11 cellular contexts compared by ENCODE assay signal in the genomic region with DNA sequence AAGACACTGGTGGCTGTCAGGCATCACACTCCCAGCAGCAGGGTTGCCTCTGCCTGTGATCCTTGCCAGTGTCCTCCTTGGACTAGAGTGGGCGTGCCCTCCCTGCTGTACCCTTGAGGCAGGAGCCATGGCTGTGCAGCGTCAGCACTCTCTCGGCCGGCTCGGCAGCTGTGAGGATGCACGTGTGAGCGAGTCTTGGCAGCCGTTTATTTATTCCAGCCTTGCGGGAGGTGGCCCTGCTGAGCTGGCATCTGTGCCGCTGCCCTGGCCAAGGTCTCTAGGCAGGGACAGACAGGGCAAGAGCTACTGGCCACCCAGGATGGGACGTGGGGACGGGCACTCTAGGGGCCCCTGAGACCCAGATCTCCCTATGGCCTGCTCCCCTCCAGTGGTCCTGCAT. TPM values are rescaled to one million over a fixed set of nuclear protein-coding genes. Genes with fewer than 3 reads are reported as not detected.
A peak's percentile ranks its signal among the peaks of the same experiment; 100 is the strongest.
DNase-seq lines count a peak whose midpoint lies in the region; ATAC-seq and TF ChIP-seq lines count a peak whose summit lies in the region.
"Had no signal": no experiment of that assay in that cellular context is flagged by ENCODE, and none has a peak within 500 bp of the region (broad histone marks: within the 10 kb centered on the region; RNA-seq: fewer than 3 reads in every experiment).

No MANE protein-coding gene starts in this region.

- 61% methylated on average over 12 of the region's 12 CpGs; no CpG with 5 or more reads in 1 of the 2 donors for WGBS in testis, 2 donors
- no CpG with 5 or more reads among the region's 12 CpGs for WGBS in suprapubic skin

- TF ChIP-seq CTCF in RWPE2 (IDR thresholded peaks at IDR 0.05; ENCODE audit: poor library complexity, severe bottlenecking), result no peak
- TF ChIP-seq CTCF in left ventricle myocardium inferior (IDR thresholded peaks at IDR 0.05; ENCODE audit: borderline replicate concordance), result no peak
- TF ChIP-seq CTCF in testis (IDR thresholded peaks at IDR 0.05), result no peak
- no peak for TF ChIP-seq CTCF in suprapubic skin (IDR thresholded peaks at IDR 0.05)

- H3K4me3 ChIP-seq in RWPE2 (ENCODE audit: severe bottlenecking) (no peak overlapping the region), left ventricle myocardium inferior (no peak overlapping the region), testis (no peak overlapping the region), suprapubic skin (no peak overlapping the region)

- no peak for TF ChIP-seq EP300 in suprapubic skin (IDR thresholded peaks at IDR 0.05)

- peaks cover 8% of the 10 kb centered on the region for H3K36me3 ChIP-seq in RWPE2 (ENCODE audit: low read depth)
- H3K36me3 ChIP-seq in left ventricle myocardium inferior, result peaks cover 14% of the 10 kb centered on the region
- no peaks in the 10 kb centered on the region for H3K36me3 ChIP-seq in testis (ENCODE audit: low read depth, missing control alignments)
- H3K36me3 ChIP-seq in suprapubic skin, result peaks cover 28% of the 10 kb centered on the region

- intact Hi-C loops in left ventricle myocardium inferior (cut with micrococcal nuclease), result no loop called here
- intact Hi-C loops in testis (cut with DNase I; ENCODE audit: low total_unique reads), result no loop called here

- peak; percentile 23 for DNase-seq in NCI-H345 (lab: John Stamatoyannopoulos, UW)
- no peak for DNase-seq in NCI-H345 treated with DMSO at 0.1 percent for 48 hours (lab: John Stamatoyannopoulos, UW; ENCODE audit: unreplicated experiment)
- no peak for DNase-seq in RWPE2 (ENCODE audit: low spot score)
- DNase-seq in left ventricle myocardium inferior, result peak; percentile 70
- peak; percentile 77 for DNase-seq in testis
- no peak for DNase-seq in central memory CD4-positive, alpha-beta T cell
- DNase-seq in suprapubic skin (ENCODE audit: low spot score in 2 of 2), result no peak
- DNase-seq: DMS53, RPMI8226 had no signal

- H3K9me3 ChIP-seq in RWPE2 (ENCODE audit: severe bottlenecking) (no peaks in the 10 kb centered on the region), left ventricle myocardium inferior (replicated peaks) (no peaks in the 10 kb centered on the region), testis (no peaks in the 10 kb centered on the region), suprapubic skin (no peaks in the 10 kb centered on the region)

- H3K27me3 ChIP-seq in RWPE2 (ENCODE audit: insufficient read depth, poor library complexity, severe bottlenecking), result no peaks in the 10 kb centered on the region
- no peaks in the 10 kb centered on the region for H3K27me3 ChIP-seq in left ventricle myocardium inferior (ENCODE audit: low read depth)
- no peaks in the 10 kb centered on the region for H3K27me3 ChIP-seq in testis
- no peaks in the 10 kb centered on the region for H3K27me3 ChIP-seq in suprapubic skin

- no peak for TF ChIP-seq POLR2A in testis (IDR thresholded peaks at IDR 0.05)
- no peak for TF ChIP-seq POLR2A in suprapubic skin (IDR thresholded peaks at IDR 0.05)

- ATAC-seq in RWPE2 (ENCODE audit: low read depth) (peak; percentile 13; the same call in 1 of the 3 replicates), GM18502 (IDR thresholded peaks at IDR 0.05; ENCODE audit: poor library complexity, unreplicated experiment) (no peak)
- ATAC-seq: activated T-helper 17 cell treated with anti-CD3 and anti-CD28 coated beads, Interleukin-2, amount 50 U/mL, for 72 hours had no signal

- H3K27ac ChIP-seq in RWPE2 (ENCODE audit: poor library complexity, severe bottlenecking), result no peak overlapping the region
- peak overlapping the region; percentile 52 for H3K27ac ChIP-seq in left ventricle myocardium inferior (replicated peaks)
- no peak overlapping the region for H3K27ac ChIP-seq in testis
- no peak overlapping the region for H3K27ac ChIP-seq in suprapubic skin

- H3K4me1 ChIP-seq in RWPE2 (ENCODE audit: insufficient read depth, poor library complexity, severe bottlenecking) (no peaks in the 10 kb centered on the region), left ventricle myocardium inferior (peaks cover 11% of the 10 kb centered on the region), testis (no peaks in the 10 kb centered on the region), suprapubic skin (peaks cover 8% of the 10 kb centered on the region)

RNA-seq across cellular contexts. Expression of gene TSPAN4, which starts 33.9 kb away (rescaled TPM):
- total RNA-seq in left ventricle myocardium inferior (33.0 TPM), testis (10 to 100 TPM; 49.1 to 87.0 TPM), suprapubic skin (10 to 100 TPM; 47.1 to 78.9 (median 59.7) TPM)
- polyA plus RNA-seq in testis (ENCODE audit: insufficient read depth, low read depth, low replicate concordance), result 47.2 TPM

RNA-seq across cellular contexts. Expression of gene CHID1, which starts 34.1 kb away (rescaled TPM):
- total RNA-seq in left ventricle myocardium inferior (54.2 TPM), testis (100 to 1,000 TPM; 146 to 176 TPM), suprapubic skin (100 to 1,000 TPM in 1 of 4 donors, 10 to 100 TPM in 3; 46.5 to 111 (median 66.2) TPM)
- polyA plus RNA-seq in testis (ENCODE audit: insufficient read depth, low read depth, low replicate concordance), result 134 TPM

RNA-seq across cellular contexts. Expression of gene POLR2L, which starts 34.2 kb away (rescaled TPM):
- total RNA-seq in left ventricle myocardium inferior, result 226 TPM
- 10 to 100 TPM; 32.9 to 48.4 TPM for total RNA-seq in testis
- polyA plus RNA-seq in testis (ENCODE audit: insufficient read depth, low read depth, low replicate concordance), result 97.3 TPM
- 10 to 100 TPM; 31.1 to 76.4 (median 56.4) TPM for total RNA-seq in suprapubic skin

RNA-seq across cellular contexts. Expression of gene CD151, which starts 43.8 kb away (rescaled TPM):
- total RNA-seq in left ventricle myocardium inferior (408 TPM), testis (100 to 1,000 TPM; 108 to 195 TPM), suprapubic skin (100 to 1,000 TPM; 108 to 162 (median 150) TPM)
- polyA plus RNA-seq in testis (ENCODE audit: insufficient read depth, low read depth, low replicate concordance), result 201 TPM

RNA-seq across cellular contexts. Expression of gene CRACR2B, which starts 48.8 kb away (rescaled TPM):
- total RNA-seq in left ventricle myocardium inferior (23.2 TPM), testis (1 to 10 TPM; 6.5 to 7.4 TPM), suprapubic skin (10 to 100 TPM; 14.0 to 35.5 (median 29.6) TPM)
- polyA plus RNA-seq in testis (ENCODE audit: insufficient read depth, low read depth, low replicate concordance), result 4.9 TPM

Comparison
In these comparisons a context has a peak if more than half of its experiments do, and no peak if none do; other contexts are left out.
1. DNase-seq: peak in NCI-H345 (single experiment), left ventricle myocardium inferior (single experiment) and testis (single experiment); none in NCI-H345 treated with DMSO at 0.1 percent for 48 hours (single experiment), RWPE2 (single experiment), central memory CD4-positive, alpha-beta T cell (single experiment) and suprapubic skin (0 of 2).